ENCODE assay signal across 1 cellular context in genomic region chr7:103521917-103522316, GRCh38.
TF ChIP-seq lines count a peak whose summit lies in the region.

No MANE protein-coding gene starts in this region.

TF ChIP-seq in GM23338, 12 proteins besides CTCF, POLR2A, EP300 and RAD21 (continued from another document):
- TF ChIP-seq ZNF462 (CRISPR knock-in tag; IDR thresholded peaks at IDR 0.05), result no peak
- no peak for TF ChIP-seq REST (IDR thresholded peaks at IDR 0.05; ENCODE audit: unreplicated experiment)
- TF ChIP-seq CREB1 (CRISPR knock-in tag; IDR thresholded peaks at IDR 0.05; ENCODE audit: low read depth), result no peak
- no peak for TF ChIP-seq NANOG (IDR thresholded peaks at IDR 0.05; ENCODE audit: borderline replicate concordance)
- TF ChIP-seq POLR2AphosphoS5 (IDR thresholded peaks at IDR 0.05; ENCODE audit: low read depth), result no peak
- no peak for TF ChIP-seq ZNF331 (CRISPR knock-in tag; IDR thresholded peaks at IDR 0.05; ENCODE audit: low read depth)
- no peak for TF ChIP-seq ETS1 (IDR thresholded peaks at IDR 0.05)
- no peak for TF ChIP-seq ZNF114 (CRISPR knock-in tag; IDR thresholded peaks at IDR 0.05)
- no peak for TF ChIP-seq EZH2 (IDR thresholded peaks at IDR 0.05; ENCODE audit: low read depth, unreplicated experiment)
- TF ChIP-seq EZH2phosphoT487 (IDR thresholded peaks at IDR 0.05; ENCODE audit: unreplicated experiment), result no peak
- no peak for TF ChIP-seq JUNB (IDR thresholded peaks at IDR 0.05; ENCODE audit: unreplicated experiment)
